ENCODE assay signal across 24 cellular contexts in genomic region chr1:65267291-65268087, GRCh38. TPM values are rescaled to one million over a fixed set of nuclear protein-coding genes. Genes with fewer than 3 reads are reported as not detected.
DNase-seq lines count a peak whose midpoint lies in the region; ATAC-seq and TF ChIP-seq lines count a peak whose summit lies in the region.
"Had no signal": no experiment of that assay in that cellular context is flagged by ENCODE, and none has a peak within 500 bp of the region (broad histone marks: within the 10 kb centered on the region; RNA-seq: fewer than 3 reads in every experiment).

No MANE protein-coding gene starts in this region.

- no peak overlapping the region for H2AFZ ChIP-seq in SK-N-SH (ENCODE audit: low read depth)

- no peak for TF ChIP-seq RAD21 in SK-N-SH (IDR thresholded peaks at IDR 0.05; ENCODE audit: low read length)

- no peak overlapping the region for H3K4me2 ChIP-seq in SK-N-SH
- H3K4me2 ChIP-seq: BLaER1 treated with 17β-estradiol and CSF1 and Interleukin-3, amounts not matched to agents 10 nM and 100 nM had no signal

- ATAC-seq in SK-N-SH treated with all-trans-retinoic acid at 6 μM for 48 hours = no peak
- ATAC-seq in stimulated activated naive CD8-positive, alpha-beta T cell treated with anti-CD3 and anti-CD28 coated beads, Interleukin-15, amount 100 ng/mL, for 72 hours = no peak
- no peak for ATAC-seq in activated T-helper 17 cell treated with anti-CD3 and anti-CD28 coated beads, Interleukin-2, amount 50 U/mL, for 72 hours (replicated peaks)
- ATAC-seq: activated T-cell treated with anti-CD3 and anti-CD28 coated beads, Interleukin-2, amount 50 U/mL, for 4 hours; lower lobe of right lung; psoas muscle had no signal

- H3K27me3 ChIP-seq in SK-N-SH (ENCODE audit: insufficient read depth) = no peaks in the 10 kb centered on the region

- POLR2A ChIA-PET in SK-N-SH (lab: Yijun Ruan, JAX) = interaction anchor here (1.0 to 1.8 kb wide), 3 partner anchors 10 to 153 kb away, joined by 3 to 9 read pairs (median 5); partner anchors contain the start of genes LEPR and LEPROT

- CTCF ChIA-PET in SK-N-SH (lab: Yijun Ruan, JAX) = interaction anchor here (1.4 to 3.0 kb wide), 2 partner anchors 11 to 420 kb away, joined by 3 to 24 read pairs; no protein-coding TSS in a partner anchor

- H3K4me1 ChIP-seq in SK-N-SH (ENCODE audit: control insufficient read depth in 1 of 2, insufficient read depth in 2 of 2, low read depth in 1 of 2, low read length in 1 of 2) = peaks cover 5% of the 10 kb centered on the region in 2 experiments; a peak in 2 of 4 replicates

- WGBS in SK-N-SH (ENCODE audit: low lambda C conversion rate) = 80% methylated on average over 5 of the region's 5 CpGs

- no peaks in the 10 kb centered on the region for H3K36me3 ChIP-seq in SK-N-SH (replicated peaks in 1 of 2; ENCODE audit: control insufficient read depth in 1 of 2, insufficient read depth in 2 of 2, low read length in 1 of 2)
- H3K36me3 ChIP-seq: BLaER1 treated with 17β-estradiol and CSF1 and Interleukin-3, amounts not matched to agents 10 nM and 100 nM; lower lobe of right lung; neutrophil had no signal

- no peak overlapping the region for H3K9ac ChIP-seq in SK-N-SH
- H3K9ac ChIP-seq: BLaER1 treated with 17β-estradiol and CSF1 and Interleukin-3, amounts not matched to agents 10 nM and 100 nM had no signal

- H4K20me1 ChIP-seq in SK-N-SH (ENCODE audit: insufficient read depth) = no peaks in the 10 kb centered on the region
- H4K20me1 ChIP-seq: BLaER1 treated with 17β-estradiol and CSF1 and Interleukin-3, amounts not matched to agents 10 nM and 100 nM had no signal

- no peak for TF ChIP-seq EP300 in SK-N-SH (IDR thresholded peaks at IDR 0.05; ENCODE audit: borderline replicate concordance in 1 of 2, low read depth in 1 of 2, low read length in 1 of 2)

- H3K27me3 Mint-ChIP-seq in brain = peaks cover 34% of the 10 kb centered on the region
- peaks cover 53% of the 10 kb centered on the region for H3K27me3 Mint-ChIP-seq in nephron (ENCODE audit: low read depth)
- H3K27me3 Mint-ChIP-seq in stimulated activated naive CD8-positive, alpha-beta T cell treated with anti-CD3 and anti-CD28 coated beads, Interleukin-15, amount 100 ng/mL, for 72 hours = peaks cover 39% of the 10 kb centered on the region
- H3K27me3 Mint-ChIP-seq in activated T-helper 17 cell treated with anti-CD3 and anti-CD28 coated beads, Interleukin-2, amount 50 U/mL, for 72 hours = peaks cover 21% of the 10 kb centered on the region
- H3K27me3 Mint-ChIP-seq: central memory CD8-positive, alpha-beta T cell had no signal

- no peaks in the 10 kb centered on the region for H3K9me3 Mint-ChIP-seq in brain
- no peaks in the 10 kb centered on the region for H3K9me3 Mint-ChIP-seq in nephron
- H3K9me3 Mint-ChIP-seq in stimulated activated naive CD8-positive, alpha-beta T cell treated with anti-CD3 and anti-CD28 coated beads, Interleukin-15, amount 100 ng/mL, for 72 hours = no peaks in the 10 kb centered on the region
- H3K9me3 Mint-ChIP-seq in activated T-helper 17 cell treated with anti-CD3 and anti-CD28 coated beads, Interleukin-2, amount 50 U/mL, for 72 hours = no peaks in the 10 kb centered on the region
- H3K9me3 Mint-ChIP-seq: activated T-cell treated with anti-CD3 and anti-CD28 coated beads, Interleukin-2, amount 50 U/mL, for 4 hours; central memory CD8-positive, alpha-beta T cell; HFFc6 had no signal

- H3K27ac Mint-ChIP-seq in brain (peak overlapping the region in 2 of 5 experiments; percentile 28 to 52), nephron (no peak overlapping the region)
- H3K27ac Mint-ChIP-seq in stimulated activated naive CD8-positive, alpha-beta T cell treated with anti-CD3 and anti-CD28 coated beads, Interleukin-15, amount 100 ng/mL, for 72 hours = no peak overlapping the region
- no peak overlapping the region for H3K27ac Mint-ChIP-seq in activated T-helper 17 cell treated with anti-CD3 and anti-CD28 coated beads, Interleukin-2, amount 50 U/mL, for 72 hours
- H3K27ac Mint-ChIP-seq: HFFc6 had no signal

- peak overlapping the region; percentile 34 to 92 (median 90) for H3K4me3 Mint-ChIP-seq in brain
- peak overlapping the region; percentile 27 to 51 (median 42) for H3K4me3 Mint-ChIP-seq in nephron
- H3K4me3 Mint-ChIP-seq in stimulated activated naive CD8-positive, alpha-beta T cell treated with anti-CD3 and anti-CD28 coated beads, Interleukin-15, amount 100 ng/mL, for 72 hours = peak overlapping the region in 1 of 2 donors; percentile 41
- H3K4me3 Mint-ChIP-seq in activated T-helper 17 cell treated with anti-CD3 and anti-CD28 coated beads, Interleukin-2, amount 50 U/mL, for 72 hours = no peak overlapping the region
- H3K4me3 Mint-ChIP-seq: activated T-cell treated with anti-CD3 and anti-CD28 coated beads, Interleukin-2, amount 50 U/mL, for 4 hours; central memory CD8-positive, alpha-beta T cell; HFFc6 had no signal

- H3K9me2 ChIP-seq in SK-N-SH = no peaks in the 10 kb centered on the region

- no peaks in the 10 kb centered on the region for H3F3A ChIP-seq in SK-N-SH (replicated peaks; ENCODE audit: insufficient read depth)

- no peak overlapping the region for H3K4me3 ChIP-seq in SK-N-SH (ENCODE audit: low read depth in 2 of 2, low read length in 1 of 2)
- H3K4me3 ChIP-seq: BLaER1 treated with 17β-estradiol and CSF1 and Interleukin-3, amounts not matched to agents 10 nM and 100 nM; lower lobe of right lung; psoas muscle had no signal

- H3K9me3 ChIP-seq in SK-N-SH = no peaks in the 10 kb centered on the region
- H3K9me3 ChIP-seq: BLaER1 treated with 17β-estradiol and CSF1 and Interleukin-3, amounts not matched to agents 10 nM and 100 nM; lower lobe of right lung; neutrophil; psoas muscle had no signal

- DNase-seq in SK-N-SH = peak; percentile 44
- peak; percentile 19 for DNase-seq in NCI-H2029 (lab: John Stamatoyannopoulos, UW)
- no peak for DNase-seq in stimulated activated naive CD8-positive, alpha-beta T cell treated with anti-CD3 and anti-CD28 coated beads, Interleukin-15, amount 100 ng/mL, for 72 hours
- no peak for DNase-seq in SHP77 treated with DMSO at 0.1 percent for 48 hours (lab: John Stamatoyannopoulos, UW)
- DNase-seq: ACHN; activated CD4-positive, CD25-positive, alpha-beta regulatory T cell; activated naive CD4-positive, alpha-beta T cell treated with anti-CD3 and anti-CD28 coated beads, Interleukin-2, amount 50 U/mL, for 16 hours; activated T-cell treated with anti-CD3 and anti-CD28 coated beads, Interleukin-2, amount 50 U/mL, for 4 hours; anterior cingulate cortex; HFFc6; Karpas-422; lower lobe of right lung; MV-4-11; NCI-H187 treated with DMSO at 0.1 percent for 48 hours; psoas muscle; RPMI8226; T1000 had no signal

- H3K79me2 ChIP-seq in SK-N-SH (ENCODE audit: insufficient read depth) = no peaks in the 10 kb centered on the region

- H3K36me3 Mint-ChIP-seq in brain (no peaks in the 10 kb centered on the region), nephron (ENCODE audit: low read depth) (no peaks in the 10 kb centered on the region)
- H3K36me3 Mint-ChIP-seq in activated T-helper 17 cell treated with anti-CD3 and anti-CD28 coated beads, Interleukin-2, amount 50 U/mL, for 72 hours (ENCODE audit: low read depth) = no peaks in the 10 kb centered on the region

- no peak overlapping the region for H3K27ac ChIP-seq in SK-N-SH (ENCODE audit: low read depth in 2 of 2, low read length in 1 of 2)
- H3K27ac ChIP-seq: BLaER1 treated with 17β-estradiol and CSF1 and Interleukin-3, amounts not matched to agents 10 nM and 100 nM; lower lobe of right lung; neutrophil; psoas muscle had no signal

- TF ChIP-seq CTCF in SK-N-SH (IDR thresholded peaks at IDR 0.05) (no peak), brain (conservative IDR thresholded peaks at IDR 0.05) (no peak), nephron (IDR thresholded peaks at IDR 0.05; ENCODE audit: unreplicated experiment in 3 of 3) (no peak)

- H3K4me1 Mint-ChIP-seq in brain = peaks cover 37% of the 10 kb centered on the region
- H3K4me1 Mint-ChIP-seq in nephron = peaks cover 9% of the 10 kb centered on the region
- peaks cover 31% of the 10 kb centered on the region for H3K4me1 Mint-ChIP-seq in stimulated activated naive CD8-positive, alpha-beta T cell treated with anti-CD3 and anti-CD28 coated beads, Interleukin-15, amount 100 ng/mL, for 72 hours
- H3K4me1 Mint-ChIP-seq in activated T-helper 17 cell treated with anti-CD3 and anti-CD28 coated beads, Interleukin-2, amount 50 U/mL, for 72 hours = peaks cover 5% of the 10 kb centered on the region

TF ChIP-seq in SK-N-SH, 30 proteins besides CTCF, POLR2A, EP300 and RAD21 (continues in another document):
- TF ChIP-seq ELF1 (IDR thresholded peaks at IDR 0.05) = no peak

TF ChIP-seq in SK-N-SH treated with all-trans-retinoic acid at 6 μM for 48 hours, 23 proteins besides CTCF, POLR2A, EP300 and RAD21 (continues in another document):
- TF ChIP-seq TCF4 (CRISPR knock-in tag; IDR thresholded peaks at IDR 0.05; ENCODE audit: borderline replicate concordance) (no peak), ZFP30 (CRISPR knock-in tag; IDR thresholded peaks at IDR 0.05) (no peak), PATZ1 (CRISPR knock-in tag; IDR thresholded peaks at IDR 0.05; ENCODE audit: borderline replicate concordance) (no peak), ZNF8 (CRISPR knock-in tag; IDR thresholded peaks at IDR 0.05) (no peak), ZC3H10 (CRISPR knock-in tag; IDR thresholded peaks at IDR 0.05) (no peak), PPARA (CRISPR knock-in tag; IDR thresholded peaks at IDR 0.05; ENCODE audit: borderline replicate concordance) (no peak)

RNA-seq across cellular contexts. Expression of gene DNAJC6, which starts 41.9 kb away (rescaled TPM):
- polyA plus RNA-seq in SK-N-SH (2012; rRNA removed) (1.9 and 2.5 TPM in 2 replicates), brain (ENCODE audit: insufficient read depth, low read depth, low replicate concordance) (59.0 TPM)
- 1.9 and 2.1 TPM in 2 replicates for polyA plus RNA-seq in SK-N-SH (2012; cell fraction: cytosol; rRNA removed)
- 1.8 and 3.2 TPM in 2 replicates for polyA plus RNA-seq in SK-N-SH (2012; cell fraction: nucleus; rRNA removed)
- 10 to 100 TPM in 1 of 2 donors, 1 to 10 TPM in 1; 6.0 to 10.4 TPM for total RNA-seq in activated T-helper 17 cell treated with anti-CD3 and anti-CD28 coated beads, Interleukin-2, amount 50 U/mL, for 72 hours

Comparison
In these comparisons a context has a peak if more than half of its experiments do, and no peak if none do; other contexts are left out.
1. DNase-seq: peak in SK-N-SH (single experiment) and NCI-H2029 (single experiment); none in stimulated activated naive CD8-positive, alpha-beta T cell treated with anti-CD3 and anti-CD28 coated beads, Interleukin-15, amount 100 ng/mL, for 72 hours (0 of 2) and SHP77 treated with DMSO at 0.1 percent for 48 hours (single experiment).
2. RNA of gene DNAJC6, which starts 41.9 kb away (polyA plus RNA-seq): 59.0 TPM in brain (single experiment); 1.8 to 3.2 TPM in SK-N-SH; every median in the first group is over 10 times any median in the second.